In the genomic region with DNA sequence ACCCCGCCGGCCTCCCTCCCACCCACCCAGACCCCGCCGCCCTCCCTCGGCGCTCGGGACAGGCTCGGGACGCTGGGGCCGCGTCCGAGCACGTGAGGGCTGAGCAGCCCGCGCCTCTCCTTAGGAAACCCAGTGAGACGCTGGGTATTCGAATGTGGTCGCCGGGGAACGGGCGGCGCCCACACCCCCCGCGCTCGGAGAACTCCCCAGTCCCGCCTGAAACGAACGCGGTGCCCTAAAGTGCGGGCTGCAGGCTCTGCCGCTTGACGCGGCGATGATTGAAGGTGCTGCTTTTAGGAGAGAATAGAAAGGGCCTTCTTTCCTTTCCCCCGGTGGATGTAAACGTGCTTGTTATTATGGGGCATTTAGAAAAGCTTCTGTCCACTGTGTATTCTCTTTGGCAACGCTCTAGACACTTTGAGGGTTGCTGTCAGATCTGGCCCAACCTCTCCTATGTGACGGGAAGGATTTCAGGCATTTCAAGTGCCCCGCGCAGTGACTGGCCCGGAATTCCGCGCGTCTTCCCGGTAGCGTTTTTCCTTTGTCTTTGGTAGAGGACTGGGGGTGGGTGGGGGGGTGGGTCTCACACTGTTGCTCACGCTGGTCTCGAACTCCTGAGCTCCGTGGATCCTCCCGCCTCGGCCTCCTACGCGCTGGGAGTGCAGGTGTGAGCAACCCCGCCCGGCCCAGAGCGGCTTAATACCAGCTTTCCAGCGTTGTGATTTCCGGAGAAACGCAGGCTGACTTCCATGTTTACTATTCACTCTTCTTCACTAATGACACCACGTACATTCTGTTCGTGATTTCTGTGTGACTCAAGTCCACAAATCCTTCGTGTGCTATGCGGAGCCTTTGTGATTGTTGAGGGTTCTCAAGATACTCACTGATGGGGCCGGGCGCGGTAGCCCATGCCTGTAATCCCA, we compare ENCODE assay signal across 8 cellular contexts. TPM values are rescaled to one million over a fixed set of nuclear protein-coding genes. Genes with fewer than 3 reads are reported as not detected.
A peak's percentile ranks its signal among the peaks of the same experiment; 100 is the strongest.
DNase-seq lines count a peak whose midpoint lies in the region; ATAC-seq and TF ChIP-seq lines count a peak whose summit lies in the region.

No MANE protein-coding gene starts in this region.

- peak overlapping the region; percentile 88 for H3K27ac Mint-ChIP-seq in glutamatergic neuron (ENCODE audit: unreplicated experiment)

- H3K4me2 ChIP-seq in OCI-LY7 (ENCODE audit: low read length) = peak overlapping the region; percentile 56
- H3K4me2 ChIP-seq in trophoblast cell (ENCODE audit: low read length) = peak overlapping the region; percentile 87

- no peak for ATAC-seq in HG03571 (IDR thresholded peaks at IDR 0.05; ENCODE audit: unreplicated experiment)

- WGBS in trophoblast cell (ENCODE audit: extremely low coverage, insufficient coverage, insufficient read length) = no CpG with 5 or more reads among the region's 66 CpGs

- H4K8ac ChIP-seq in trophoblast cell (ENCODE audit: low read depth, low read length) = peak overlapping the region; percentile 74

- H3K27ac ChIP-seq in OCI-LY7 (ENCODE audit: low read depth, low read length, poor library complexity, severe bottlenecking) (peak overlapping the region; percentile 41), trophoblast cell (ENCODE audit: low read depth, low read length) (no peak overlapping the region)

- no peak overlapping the region for H4K91ac ChIP-seq in trophoblast cell (ENCODE audit: low read depth, low read length)

- H3K79me1 ChIP-seq in trophoblast cell (ENCODE audit: low read length) = peaks cover 4% of the 10 kb centered on the region

- no peaks in the 10 kb centered on the region for H3K79me2 ChIP-seq in OCI-LY7 (ENCODE audit: insufficient read depth, low read depth, low read length)
- H3K79me2 ChIP-seq in trophoblast cell (ENCODE audit: control insufficient read depth, insufficient read depth, low read length, poor library complexity) = peaks cover 2% of the 10 kb centered on the region

- H2AFZ ChIP-seq in OCI-LY7 (ENCODE audit: low read length) (0 out of 2 replicates have a peak overlapping the region, but pooled peaks have one; percentile 4), trophoblast cell (ENCODE audit: insufficient read depth, low read length, poor library complexity) (peak overlapping the region; percentile 69)

- H3K4me3 Mint-ChIP-seq in glutamatergic neuron (ENCODE audit: unreplicated experiment) = peak overlapping the region; percentile 90

- intact Hi-C loops in OCI-LY7 (cut with micrococcal nuclease; ENCODE audit: unreplicated experiment) = loop anchor here (1.0 to 10.0 kb wide), 2 partner anchors 9 to 203 kb away; no protein-coding TSS in a partner anchor

- no peak overlapping the region for H2BK5ac ChIP-seq in trophoblast cell (ENCODE audit: low read depth, low read length, poor library complexity)

- H3K9me3 ChIP-seq in OCI-LY7 (ENCODE audit: low read length) = 0 out of 2 replicates have a peak, but pooled peaks cover 4% of the 10 kb centered on the region
- peaks cover 4% of the 10 kb centered on the region for H3K9me3 ChIP-seq in trophoblast cell (ENCODE audit: insufficient read depth, low read depth, low read length)

- peaks cover 20% of the 10 kb centered on the region for H3K27me3 Mint-ChIP-seq in glutamatergic neuron (ENCODE audit: unreplicated experiment)

- H3K9ac ChIP-seq in trophoblast cell (ENCODE audit: low read length) = no peak overlapping the region

- H3K36me3 ChIP-seq in OCI-LY7 (ENCODE audit: insufficient read depth, low read length) = no peaks in the 10 kb centered on the region
- no peaks in the 10 kb centered on the region for H3K36me3 ChIP-seq in trophoblast cell (ENCODE audit: control insufficient read depth in 1 of 2, insufficient read depth in 2 of 2, low read length in 2 of 2)

- no peak overlapping the region for H3K18ac ChIP-seq in trophoblast cell (ENCODE audit: low read length)

- CTCF ChIA-PET in OCI-LY7 (lab: Charles Lee; ENCODE audit: unreplicated experiment) = no interaction called here

- H4K20me1 ChIP-seq in OCI-LY7 (ENCODE audit: insufficient read depth, low read length) = no peaks in the 10 kb centered on the region

- H3K23ac ChIP-seq in trophoblast cell (ENCODE audit: low read length) = no peak overlapping the region

- no peaks in the 10 kb centered on the region for H3K36me3 Mint-ChIP-seq in glutamatergic neuron (ENCODE audit: unreplicated experiment)

- no peak overlapping the region for H2BK12ac ChIP-seq in trophoblast cell (ENCODE audit: low read length)

- no peak overlapping the region for H2AK5ac ChIP-seq in trophoblast cell (ENCODE audit: low read length)

- peak overlapping the region; percentile 84 for H4K12ac ChIP-seq in trophoblast cell (ENCODE audit: low read depth, low read length)

- peaks cover 15% of the 10 kb centered on the region for H3K9me3 Mint-ChIP-seq in glutamatergic neuron (ENCODE audit: unreplicated experiment)

- H3K27me3 ChIP-seq in trophoblast cell (ENCODE audit: insufficient read depth, low read length) = no peaks in the 10 kb centered on the region

- H3K9me2 ChIP-seq in OCI-LY7 (ENCODE audit: insufficient read depth, low read length) = no peaks in the 10 kb centered on the region

- H3K4me1 ChIP-seq in OCI-LY7 (ENCODE audit: insufficient read depth, low read length, poor library complexity, severe bottlenecking) (peaks cover 51% of the 10 kb centered on the region), trophoblast cell (ENCODE audit: control insufficient read depth in 1 of 2, insufficient read depth in 2 of 2, low read length in 2 of 2) (peaks cover 4 to 17% of the 10 kb centered on the region in 2 experiments)

- no peak overlapping the region for H3K4ac ChIP-seq in trophoblast cell (ENCODE audit: low read depth, low read length)

- no peak for TF ChIP-seq CTCF in HFF-Myc (IDR thresholded peaks at IDR 0.05; ENCODE audit: low read depth, low read length, missing control alignments)
- TF ChIP-seq CTCF in OCI-LY7 (conservative IDR thresholded peaks at IDR 0.05; ENCODE audit: low read length) = no peak
- TF ChIP-seq CTCF in glutamatergic neuron (IDR thresholded peaks at IDR 0.05; ENCODE audit: partially characterized antibody, unreplicated experiment) = no peak

- POLR2A ChIA-PET in OCI-LY7 (lab: Charles Lee) = interaction anchor here (1.4 kb wide), 1 partner anchor 9 kb away, joined by 6 read pairs; no protein-coding TSS in a partner anchor

- H3K4me1 Mint-ChIP-seq in glutamatergic neuron (ENCODE audit: low read depth, unreplicated experiment) = peaks cover 4% of the 10 kb centered on the region

- peak overlapping the region; percentile 63 for H3K14ac ChIP-seq in trophoblast cell (ENCODE audit: low read length)

- DNase-seq in EH (ENCODE audit: low read depth) (peak; percentile 89), HFF-Myc (ENCODE audit: extremely low read depth, low read depth) (no peak), OCI-LY7 (ENCODE audit: low spot score) (peak; percentile 73), glutamatergic neuron (peak; percentile 58), trophoblast cell (peak; percentile 85 to 96), AG08396 (ENCODE audit: low spot score) (no peak)
- peak in 3 of 4 experiments; percentile 17 to 28 (median 25) for DNase-seq in activated naive CD4-positive, alpha-beta T cell (lab: John Stamatoyannopoulos, UW)

- H2BK120ac ChIP-seq in trophoblast cell (ENCODE audit: insufficient read depth, low read length, poor library complexity) = no peak overlapping the region

- BruUV-seq in OCI-LY7 (replicated peaks; lab: Mats Ljungman, UMichigan) = TSS peak; percentile 90

- H3K4me3 ChIP-seq in HFF-Myc (replicated peaks; ENCODE audit: low read depth, low read length) (peak overlapping the region; percentile 38), OCI-LY7 (ENCODE audit: low read depth, low read length, poor library complexity, severe bottlenecking) (peak overlapping the region; percentile 56), trophoblast cell (ENCODE audit: low read depth, low read length) (peak overlapping the region; percentile 64)

RNA-seq across cellular contexts. Expression of a gene that starts 21.8 kb away (rescaled TPM):
- total RNA-seq in OCI-LY7 (2014; rRNA removed; shearing (Covaris generic)) = 62.4 and 76.2 TPM in 2 replicates
- 144 and 148 TPM in 2 replicates for total RNA-seq in OCI-LY7 (2022)
- 95.7 TPM for total RNA-seq in glutamatergic neuron (ENCODE audit: unreplicated experiment)
- polyA plus RNA-seq in trophoblast cell (2013) = 68.4 and 69.0 TPM in 2 replicates

RNA-seq across cellular contexts. Expression of a gene that starts 39.2 kb away (rescaled TPM):
- 75.0 and 82.5 TPM in 2 replicates for total RNA-seq in OCI-LY7 (2014; rRNA removed; shearing (Covaris generic))
- 148 and 151 TPM in 2 replicates for total RNA-seq in OCI-LY7 (2022)
- 177 TPM for total RNA-seq in glutamatergic neuron (ENCODE audit: unreplicated experiment)
- 70.2 and 74.2 TPM in 2 replicates for polyA plus RNA-seq in trophoblast cell (2013)

RNA-seq across cellular contexts. Expression of a gene that starts 47.2 kb away (rescaled TPM):
- 424 and 470 TPM in 2 replicates for total RNA-seq in OCI-LY7 (2014; rRNA removed; shearing (Covaris generic))
- 679 and 701 TPM in 2 replicates for total RNA-seq in OCI-LY7 (2022)
- 134 TPM for total RNA-seq in glutamatergic neuron (ENCODE audit: unreplicated experiment)
- 38.4 and 38.7 TPM in 2 replicates for polyA plus RNA-seq in trophoblast cell (2013)

Comparison
In these comparisons a context has a peak if more than half of its experiments do, and no peak if none do; other contexts are left out.
1. DNase-seq: peak in EH (single experiment), OCI-LY7 (single experiment), activated naive CD4-positive, alpha-beta T cell (3 of 4), glutamatergic neuron (single experiment) and trophoblast cell (2 of 2); none in HFF-Myc (single experiment) and AG08396 (single experiment).
2. Peak in every context shown above with its lines, with median percentiles within 50 percentile points of each other: H3K4me3 ChIP-seq.